19 cellular contexts compared by ENCODE assay signal in genomic region chr1:42679364-42679983, GRCh38. TPM values are rescaled to one million over a fixed set of nuclear protein-coding genes. Genes with fewer than 3 reads are reported as not detected.
DNase-seq lines count a peak whose midpoint lies in the region; ATAC-seq and TF ChIP-seq lines count a peak whose summit lies in the region.
"Had no signal": no experiment of that assay in that cellular context is flagged by ENCODE, and none has a peak within 500 bp of the region (broad histone marks: within the 10 kb centered on the region; RNA-seq: fewer than 3 reads in every experiment).

No MANE protein-coding gene starts in this region.

- H3K4me3 Mint-ChIP-seq in glutamatergic neuron (ENCODE audit: unreplicated experiment): peak overlapping the region; percentile 94
- H3K4me3 Mint-ChIP-seq: stimulated activated memory B cell treated with anti-CD40 and anti-IgM and Interleukin-4, amounts not matched to agents 10 μg/mL and 1 μg/mL and 100 μg/mL, for 72 hours had no signal

- H3K4me2 ChIP-seq in mesendoderm (ENCODE audit: low read length): no peak overlapping the region

- no peak for ATAC-seq in GM19351 (IDR thresholded peaks at IDR 0.05; ENCODE audit: unreplicated experiment)
- ATAC-seq: psoas muscle; stimulated activated memory B cell treated with anti-CD40 and anti-IgM and Interleukin-4, amounts not matched to agents 10 μg/mL and 1 μg/mL and 100 μg/mL, for 72 hours had no signal

- no peak overlapping the region for H2AK5ac ChIP-seq in mesendoderm (ENCODE audit: low read length)

- H3K27ac ChIP-seq in RWPE1 (peak overlapping the region; percentile 16; the same call in 1 of the 2 replicates), brain microvascular endothelial cell (no peak overlapping the region), mesendoderm (ENCODE audit: low read depth, low read length) (no peak overlapping the region)
- H3K27ac ChIP-seq: C4-2B, psoas muscle had no signal

- H3K36me3 ChIP-seq in brain microvascular endothelial cell (replicated peaks) (peaks cover 9% of the 10 kb centered on the region), mesendoderm (ENCODE audit: control insufficient read depth, insufficient read depth, low read length) (peaks cover 3% of the 10 kb centered on the region)

- peaks cover 4% of the 10 kb centered on the region for H3K79me1 ChIP-seq in mesendoderm (ENCODE audit: low read length)

- H3K27me3 Mint-ChIP-seq in glutamatergic neuron (ENCODE audit: unreplicated experiment): peaks cover 10% of the 10 kb centered on the region
- H3K27me3 Mint-ChIP-seq: stimulated activated memory B cell treated with anti-CD40 and anti-IgM and Interleukin-4, amounts not matched to agents 10 μg/mL and 1 μg/mL and 100 μg/mL, for 72 hours had no signal

- H2BK5ac ChIP-seq in mesendoderm (ENCODE audit: low read length): no peak overlapping the region

- H3K4me3 ChIP-seq in AG09309 (ENCODE audit: control insufficient read depth, low read depth, low read length) (no peak overlapping the region), brain microvascular endothelial cell (ENCODE audit: low read depth, low read length) (no peak overlapping the region), mesendoderm (ENCODE audit: low read length) (no peak overlapping the region)

- peaks cover 10% of the 10 kb centered on the region for H3K9me3 Mint-ChIP-seq in glutamatergic neuron (ENCODE audit: unreplicated experiment)
- H3K9me3 Mint-ChIP-seq: H9; immature natural killer cell; stimulated activated memory B cell treated with anti-CD40 and anti-IgM and Interleukin-4, amounts not matched to agents 10 μg/mL and 1 μg/mL and 100 μg/mL, for 72 hours had no signal

- no peak overlapping the region for H4K5ac ChIP-seq in mesendoderm (ENCODE audit: low read length)

- POLR2A ChIA-PET in RWPE1 (lab: Yijun Ruan, JAX; ENCODE audit: low non-redundant PET): no interaction called here

- TF ChIP-seq CTCF in AG09309 (IDR thresholded peaks at IDR 0.05; ENCODE audit: control insufficient read depth, insufficient read depth, low read depth, low read length, missing control alignments) (no peak), RWPE1 (conservative IDR thresholded peaks at IDR 0.05; ENCODE audit: low read depth) (no peak), glutamatergic neuron (IDR thresholded peaks at IDR 0.05; ENCODE audit: partially characterized antibody, unreplicated experiment) (no peak), brain microvascular endothelial cell (IDR thresholded peaks at IDR 0.05; ENCODE audit: low read depth, low read length, missing control alignments) (no peak)

- peak overlapping the region; percentile 34 for H3K27ac Mint-ChIP-seq in glutamatergic neuron (ENCODE audit: unreplicated experiment)
- H3K27ac Mint-ChIP-seq: H9; immature natural killer cell; stimulated activated memory B cell treated with anti-CD40 and anti-IgM and Interleukin-4, amounts not matched to agents 10 μg/mL and 1 μg/mL and 100 μg/mL, for 72 hours had no signal

- H3K27me3 ChIP-seq in brain microvascular endothelial cell (replicated peaks) (no peaks in the 10 kb centered on the region), mesendoderm (ENCODE audit: insufficient read depth, low read length, poor library complexity) (no peaks in the 10 kb centered on the region)

- H3K36me3 Mint-ChIP-seq in glutamatergic neuron (ENCODE audit: unreplicated experiment): no peaks in the 10 kb centered on the region

- DNase-seq in AG09309 (ENCODE audit: low read depth): peak; percentile 66
- DNase-seq in GM03348 (ENCODE audit: low spot score): peak; percentile 47
- no peak for DNase-seq in RWPE1 (ENCODE audit: low spot score)
- DNase-seq in glutamatergic neuron: no peak
- no peak for DNase-seq in brain microvascular endothelial cell
- DNase-seq in cortex of kidney (lab: John Stamatoyannopoulos, UW): no peak
- DNase-seq in mesendoderm: no peak
- DNase-seq: activated CD8-positive, alpha-beta memory T cell treated with anti-CD3 and anti-CD28 coated beads, Interleukin-2, amount 50 U/mL, for 4 hours; H9; immature natural killer cell; midbrain; NCI-H1436; NCI-H524; psoas muscle; SHP77 treated with DMSO at 0.1 percent for 48 hours; stimulated activated CD4-positive, alpha-beta T cell treated with anti-CD3 and anti-CD28 coated beads, Interleukin-2, amount 100 ng/mL, for 48 hours had no signal

- peaks cover 25% of the 10 kb centered on the region for H3K79me2 ChIP-seq in mesendoderm (ENCODE audit: control insufficient read depth, insufficient read depth, low read length)

- H4K8ac ChIP-seq in mesendoderm (ENCODE audit: low read depth, low read length): no peak overlapping the region

- WGBS in mesendoderm (ENCODE audit: extremely low coverage, insufficient coverage, low lambda C conversion rate): no CpG with 5 or more reads among the region's 10 CpGs

- H3K18ac ChIP-seq in mesendoderm (ENCODE audit: low read length): no peak overlapping the region

- no peak overlapping the region for H2BK120ac ChIP-seq in mesendoderm (ENCODE audit: low read depth, low read length)

- CTCF ChIA-PET in RWPE1 (lab: Yijun Ruan, JAX): interaction anchor here (0.6 to 1.1 kb wide), 2 partner anchors 11 to 1261 kb away, joined by 3 read pairs; no protein-coding TSS in a partner anchor

- in situ Hi-C loops in brain microvascular endothelial cell (cut with HindIII; ENCODE audit: low pct_ligation_motif_present, low sequenced_read_pairs): no loop called here

- no peak overlapping the region for H3K9ac ChIP-seq in mesendoderm (ENCODE audit: low read length)

- no peak overlapping the region for H3K23ac ChIP-seq in mesendoderm (ENCODE audit: low read length)

- H3K4me1 ChIP-seq in mesendoderm (ENCODE audit: control insufficient read depth, low read depth, low read length): peaks cover 3% of the 10 kb centered on the region

- H3K56ac ChIP-seq in mesendoderm (ENCODE audit: low read length): no peak overlapping the region

- peaks cover 22% of the 10 kb centered on the region for H3K4me1 Mint-ChIP-seq in glutamatergic neuron (ENCODE audit: low read depth, unreplicated experiment)

- H2BK15ac ChIP-seq in mesendoderm (replicated peaks; ENCODE audit: low read depth): no peak overlapping the region

- H3K4ac ChIP-seq in mesendoderm (ENCODE audit: low read depth, low read length): no peak overlapping the region

RNA-seq across cellular contexts. Expression of gene YBX1, which starts 2.7 kb away (rescaled TPM):
- 531 TPM for total RNA-seq in glutamatergic neuron (ENCODE audit: unreplicated experiment)
- polyA plus RNA-seq in mesendoderm (2013, experiment 1 of 2): 1,698 TPM
- polyA plus RNA-seq in mesendoderm (2013, experiment 2 of 2): 1,742 TPM

RNA-seq across cellular contexts. Expression of gene PPIH, which starts 21.3 kb away (rescaled TPM):
- total RNA-seq in glutamatergic neuron (ENCODE audit: unreplicated experiment): 22.6 TPM
- polyA plus RNA-seq in mesendoderm (2013, experiment 1 of 2): 125 TPM
- 127 TPM for polyA plus RNA-seq in mesendoderm (2013, experiment 2 of 2)

Comparison
In these comparisons a context has a peak if more than half of its experiments do, and no peak if none do; other contexts are left out.
1. DNase-seq: peak in AG09309 (single experiment) and GM03348 (single experiment); none in RWPE1 (single experiment), glutamatergic neuron (single experiment), brain microvascular endothelial cell (single experiment), cortex of kidney (single experiment) and mesendoderm (single experiment).